Comparison of ENCODE assay signal across 11 cellular contexts in the genomic region with DNA sequence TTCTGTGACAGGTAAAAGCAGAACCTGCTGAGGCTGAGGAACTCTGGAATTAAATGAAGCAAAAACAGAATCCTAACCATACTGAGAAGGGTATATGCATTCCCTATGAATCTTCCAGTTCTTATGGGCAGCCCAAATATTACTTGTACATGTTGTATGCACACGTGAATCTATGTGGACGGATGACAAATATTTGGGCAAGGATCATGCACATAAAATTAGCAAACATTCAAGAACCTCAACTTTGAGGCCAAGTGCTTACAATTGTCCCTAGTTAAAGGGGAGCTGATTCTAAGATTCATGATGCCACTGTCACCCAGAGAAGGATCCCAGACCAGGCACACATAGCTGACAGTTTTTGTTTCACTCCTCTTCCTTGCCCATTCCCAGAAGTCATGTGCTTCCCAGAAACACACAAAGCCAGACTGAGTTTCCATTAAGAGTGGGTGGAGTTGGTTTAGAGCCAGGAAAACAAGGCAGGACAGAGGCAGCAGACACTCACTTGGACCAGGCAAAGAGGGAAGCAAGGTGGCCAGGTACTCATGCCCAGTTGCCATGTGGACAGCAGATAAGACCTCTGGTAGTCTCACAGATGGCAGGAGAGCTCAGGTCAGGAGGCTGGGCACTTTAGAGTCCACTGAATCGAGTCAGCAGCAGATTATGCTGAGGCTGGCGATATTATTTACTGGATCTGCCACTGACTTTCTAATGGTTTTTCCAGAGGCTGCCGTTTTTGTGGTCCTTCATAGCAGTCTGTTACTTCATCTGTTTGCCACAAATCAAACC. TPM values are rescaled to one million over a fixed set of nuclear protein-coding genes. Genes with fewer than 3 reads are reported as not detected.
DNase-seq lines count a peak whose midpoint lies in the region; ATAC-seq and TF ChIP-seq lines count a peak whose summit lies in the region.
"Had no signal": no experiment of that assay in that cellular context is flagged by ENCODE, and none has a peak within 500 bp of the region (broad histone marks: within the 10 kb centered on the region; RNA-seq: fewer than 3 reads in every experiment).

No MANE protein-coding gene starts in this region.

- no peak overlapping the region for H3K4me3 ChIP-seq in AG09309 (ENCODE audit: control insufficient read depth, low read depth, low read length)

- ATAC-seq in activated CD8-positive, alpha-beta memory T cell treated with anti-CD3 and anti-CD28 coated beads, Interleukin-2, amount 10 ng/mL, durations not matched to agents 7 days and 5 days, result no peak
- ATAC-seq in GM21723 (IDR thresholded peaks at IDR 0.05; ENCODE audit: unreplicated experiment), result no peak
- ATAC-seq: esophagus mucosa had no signal

- H3K27ac Mint-ChIP-seq in osteocyte (ENCODE audit: unreplicated experiment), result peak overlapping the region; percentile 74
- no peak overlapping the region for H3K27ac Mint-ChIP-seq in activated CD8-positive, alpha-beta memory T cell treated with anti-CD3 and anti-CD28 coated beads, Interleukin-2, amount 10 ng/mL, durations not matched to agents 7 days and 5 days

- CTCF ChIA-PET in activated CD8-positive, alpha-beta memory T cell treated with anti-CD3 and anti-CD28 coated beads, Interleukin-2, amount 10 ng/mL, durations not matched to agents 7 days and 5 days (lab: Charles Lee), result no interaction called here

- peak overlapping the region; percentile 90 for H3K27ac ChIP-seq in VCaP

- H3K4me1 Mint-ChIP-seq in osteocyte (ENCODE audit: unreplicated experiment), result peaks cover 28% of the 10 kb centered on the region
- peaks cover 3% of the 10 kb centered on the region for H3K4me1 Mint-ChIP-seq in activated CD8-positive, alpha-beta memory T cell treated with anti-CD3 and anti-CD28 coated beads, Interleukin-2, amount 10 ng/mL, durations not matched to agents 7 days and 5 days

- DNase-seq in AG09309 (ENCODE audit: low read depth) (peak; percentile 23), foreskin melanocyte (peak; percentile 69), osteocyte (ENCODE audit: extremely low spot score, unreplicated experiment) (no peak)
- DNase-seq in activated CD8-positive, alpha-beta memory T cell treated with anti-CD3 and anti-CD28 coated beads, Interleukin-2, amount 10 ng/mL, durations not matched to agents 7 days and 5 days, result no peak
- DNase-seq in stimulated activated CD4-positive, alpha-beta T cell treated with anti-CD3 and anti-CD28 coated beads, Interleukin-4, amount 100 ng/mL, for 1 hour, result no peak
- no peak for DNase-seq in activated CD4-positive, alpha-beta T cell treated with anti-CD3 and anti-CD28 coated beads, Interleukin-2, amount 50 U/mL, for 48 hours
- DNase-seq: activated CD8-positive, alpha-beta memory T cell treated with anti-CD3 and anti-CD28 coated beads for 24 hours; COR-L47 had no signal

- no peaks in the 10 kb centered on the region for H3K27me3 Mint-ChIP-seq in osteocyte (ENCODE audit: unreplicated experiment)
- no peaks in the 10 kb centered on the region for H3K27me3 Mint-ChIP-seq in activated CD8-positive, alpha-beta memory T cell treated with anti-CD3 and anti-CD28 coated beads, Interleukin-2, amount 10 ng/mL, durations not matched to agents 7 days and 5 days

- TF ChIP-seq CTCF in AG09309 (IDR thresholded peaks at IDR 0.05; ENCODE audit: control insufficient read depth, insufficient read depth, low read depth, low read length, missing control alignments) (no peak), VCaP (conservative IDR thresholded peaks at IDR 0.05) (no peak), osteocyte (IDR thresholded peaks at IDR 0.05) (no peak)

- H3K4me3 Mint-ChIP-seq in osteocyte (ENCODE audit: unreplicated experiment), result no peak overlapping the region
- no peak overlapping the region for H3K4me3 Mint-ChIP-seq in activated CD8-positive, alpha-beta memory T cell treated with anti-CD3 and anti-CD28 coated beads, Interleukin-2, amount 10 ng/mL, durations not matched to agents 7 days and 5 days

- no peaks in the 10 kb centered on the region for H3K9me3 Mint-ChIP-seq in osteocyte (ENCODE audit: unreplicated experiment)
- H3K9me3 Mint-ChIP-seq in activated CD8-positive, alpha-beta memory T cell treated with anti-CD3 and anti-CD28 coated beads, Interleukin-2, amount 10 ng/mL, durations not matched to agents 7 days and 5 days (ENCODE audit: low read depth), result no peaks in the 10 kb centered on the region

- peaks cover 28% of the 10 kb centered on the region for H3K36me3 Mint-ChIP-seq in osteocyte (ENCODE audit: unreplicated experiment)
- peaks cover 54% of the 10 kb centered on the region for H3K36me3 Mint-ChIP-seq in activated CD8-positive, alpha-beta memory T cell treated with anti-CD3 and anti-CD28 coated beads, Interleukin-2, amount 10 ng/mL, durations not matched to agents 7 days and 5 days

RNA-seq across cellular contexts. Expression of gene AK2, which starts 25.5 kb away (rescaled TPM):
- 93.0 and 94.6 TPM in 2 replicates for total RNA-seq in osteocyte
- total RNA-seq in activated CD8-positive, alpha-beta memory T cell treated with anti-CD3 and anti-CD28 coated beads, Interleukin-2, amount 10 ng/mL, durations not matched to agents 7 days and 5 days, result 100 to 1,000 TPM; 218 to 279 TPM

RNA-seq across cellular contexts. Expression of gene RNF19B, which starts 46.5 kb away (rescaled TPM):
- total RNA-seq in osteocyte, result 12.6 and 15.3 TPM in 2 replicates
- 10 to 100 TPM; 31.6 to 47.4 TPM for total RNA-seq in activated CD8-positive, alpha-beta memory T cell treated with anti-CD3 and anti-CD28 coated beads, Interleukin-2, amount 10 ng/mL, durations not matched to agents 7 days and 5 days

Comparison
In these comparisons a context has a peak if more than half of its experiments do, and no peak if none do; other contexts are left out.
1. DNase-seq: peak in AG09309 (single experiment) and foreskin melanocyte (single experiment); none in osteocyte (single experiment), activated CD8-positive, alpha-beta memory T cell treated with anti-CD3 and anti-CD28 coated beads, Interleukin-2, amount 10 ng/mL, durations not matched to agents 7 days and 5 days (single experiment), stimulated activated CD4-positive, alpha-beta T cell treated with anti-CD3 and anti-CD28 coated beads, Interleukin-4, amount 100 ng/mL, for 1 hour (single experiment) and activated CD4-positive, alpha-beta T cell treated with anti-CD3 and anti-CD28 coated beads, Interleukin-2, amount 50 U/mL, for 48 hours (0 of 2).